In the genomic region with DNA sequence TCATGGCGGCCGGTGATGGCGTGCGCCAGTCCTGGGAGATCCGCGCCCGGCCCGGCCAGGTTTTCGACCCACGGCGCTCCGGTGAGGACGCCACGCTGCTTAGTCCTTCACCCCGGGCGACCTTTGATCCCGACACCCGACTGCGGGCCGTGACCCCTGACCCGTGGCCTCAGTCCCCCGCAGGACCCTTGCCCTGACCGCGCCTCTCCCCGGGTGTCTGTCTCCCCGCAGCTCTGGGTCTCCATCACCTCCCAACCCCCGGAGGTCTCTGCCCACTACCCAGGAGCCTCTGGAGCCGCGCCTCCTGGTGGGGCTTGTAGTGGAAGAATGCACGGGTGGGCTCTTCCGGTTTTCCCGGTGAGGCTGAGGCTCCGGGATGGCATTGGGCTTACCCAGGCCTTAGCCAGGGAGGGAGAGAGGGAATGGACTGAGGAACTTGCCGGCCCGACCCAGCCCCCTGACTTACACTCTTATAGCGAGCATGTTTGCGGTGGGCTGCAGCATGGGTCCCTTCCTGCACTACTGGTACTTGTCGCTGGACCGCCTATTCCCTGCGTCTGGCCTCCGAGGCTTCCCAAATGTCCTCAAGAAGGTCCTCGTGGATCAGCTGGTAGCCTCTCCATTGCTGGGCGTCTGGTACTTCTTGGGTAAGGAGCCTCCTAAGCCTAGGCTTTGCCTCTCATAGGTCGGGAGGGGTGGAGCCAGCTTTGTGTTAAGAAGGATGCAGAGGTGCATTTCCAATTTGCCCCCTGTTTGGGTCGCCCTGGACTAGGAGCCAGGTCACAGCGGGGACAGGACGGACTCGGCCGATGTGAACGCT, we compare ENCODE assay signal across 8 cellular contexts. TPM values are rescaled to one million over a fixed set of nuclear protein-coding genes. Genes with fewer than 3 reads are reported as not detected.
DNase-seq lines count a peak whose midpoint lies in the region; ATAC-seq and TF ChIP-seq lines count a peak whose summit lies in the region.

No MANE protein-coding gene starts in this region.

- H3K27me3 ChIP-seq in AG04450 (ENCODE audit: control insufficient read depth, insufficient read depth, low read length): no peaks in the 10 kb centered on the region
- no peaks in the 10 kb centered on the region for H3K27me3 ChIP-seq in right cardiac atrium (ENCODE audit: control insufficient read depth, insufficient read depth)

- H3K9me3 Mint-ChIP-seq in HFFc6: no peaks in the 10 kb centered on the region
- no peaks in the 10 kb centered on the region for H3K9me3 Mint-ChIP-seq in activated CD8-positive, alpha-beta T cell treated with anti-CD3 and anti-CD28 coated beads for 36 hours

- no peaks in the 10 kb centered on the region for H3K36me3 Mint-ChIP-seq in HFFc6 (ENCODE audit: low read depth)
- peaks cover 6% of the 10 kb centered on the region for H3K36me3 Mint-ChIP-seq in activated CD8-positive, alpha-beta T cell treated with anti-CD3 and anti-CD28 coated beads for 36 hours (ENCODE audit: low read depth)

- no peak for ATAC-seq in activated CD8-positive, alpha-beta T cell treated with anti-CD3 and anti-CD28 coated beads for 36 hours
- ATAC-seq in right cardiac atrium: peak; percentile 2 to 6

- peaks cover 18% of the 10 kb centered on the region for H3K4me1 Mint-ChIP-seq in HFFc6 (ENCODE audit: low read depth)
- peaks cover 20% of the 10 kb centered on the region for H3K4me1 Mint-ChIP-seq in activated CD8-positive, alpha-beta T cell treated with anti-CD3 and anti-CD28 coated beads for 36 hours (ENCODE audit: low read depth)

- H3K4me3 ChIP-seq in AG04450 (ENCODE audit: low read depth, low read length) (peak overlapping the region; percentile 84), right cardiac atrium (ENCODE audit: low read length) (peak overlapping the region; percentile 69)

- H3K27ac Mint-ChIP-seq in HFFc6: peak overlapping the region; percentile 97
- peak overlapping the region; percentile 88 for H3K27ac Mint-ChIP-seq in activated CD8-positive, alpha-beta T cell treated with anti-CD3 and anti-CD28 coated beads for 36 hours

- H3K27me3 Mint-ChIP-seq in HFFc6 (ENCODE audit: insufficient read depth): peaks cover 11% of the 10 kb centered on the region
- H3K27me3 Mint-ChIP-seq in activated CD8-positive, alpha-beta T cell treated with anti-CD3 and anti-CD28 coated beads for 36 hours: no peaks in the 10 kb centered on the region

- TF ChIP-seq CTCF in AG04450 (IDR thresholded peaks at IDR 0.05; ENCODE audit: low read depth, low read length) (no peak), HFFc6 (IDR thresholded peaks at IDR 0.05) (peak; percentile 43)
- no peak for TF ChIP-seq CTCF in activated CD8-positive, alpha-beta T cell treated with anti-CD3 and anti-CD28 coated beads for 36 hours (IDR thresholded peaks at IDR 0.05)

- H3K4me1 ChIP-seq in right cardiac atrium (ENCODE audit: control insufficient read depth, insufficient read depth, low read length): no peaks in the 10 kb centered on the region

- intact Hi-C loops in activated CD8-positive, alpha-beta T cell treated with anti-CD3 and anti-CD28 coated beads for 36 hours (cut with micrococcal nuclease): no loop called here
- intact Hi-C loops in right cardiac atrium (cut with DNase I): no loop called here

- no peaks in the 10 kb centered on the region; the same call in 1 of the 2 replicates for H3K9me3 ChIP-seq in AG04450 (ENCODE audit: control insufficient read depth, insufficient read depth, low read length)
- H3K9me3 ChIP-seq in right cardiac atrium (ENCODE audit: control insufficient read depth, low read length): no peaks in the 10 kb centered on the region

- CTCF ChIA-PET in AG04450 (lab: Charles Lee): interaction anchor here (0.7 to 4.1 kb wide), 4 partner anchors 11 to 86 kb away, joined by 3 to 99 read pairs (median 10); a partner anchor contains a TSS
- CTCF ChIA-PET in activated CD8-positive, alpha-beta T cell treated with anti-CD3 and anti-CD28 coated beads for 36 hours (lab: Charles Lee): interaction anchor here (0.6 to 5.3 kb wide), 14 partner anchors 10 to 149 kb away, joined by 3 to 52 read pairs (median 4); a partner anchor contains a TSS

- H3K4me3 Mint-ChIP-seq in HFFc6: peak overlapping the region; percentile 98
- H3K4me3 Mint-ChIP-seq in activated CD8-positive, alpha-beta T cell treated with anti-CD3 and anti-CD28 coated beads for 36 hours: peak overlapping the region; percentile 79

- WGBS in right cardiac atrium: 8% methylated on average over 50 of the region's 50 CpGs

- POLR2A ChIA-PET in AG04450 (lab: Yijun Ruan, JAX): interaction anchor here (0.6 to 4.5 kb wide), 11 partner anchors 11 to 516 kb away, joined by 3 to 30 read pairs (median 4); a partner anchor contains a TSS
- POLR2A ChIA-PET in activated CD8-positive, alpha-beta T cell treated with anti-CD3 and anti-CD28 coated beads for 36 hours (lab: Charles Lee): interaction anchor here (1.1 to 4.7 kb wide), 7 partner anchors 10 to 225 kb away, joined by 3 to 25 read pairs (median 4); a partner anchor contains a TSS

- DNase-seq in AG04450 (ENCODE audit: low read depth, low spot score) (no peak), HFFc6 (no peak), right cardiac atrium (no peak), COR-L47 (lab: John Stamatoyannopoulos, UW) (no peak), SIG-M5 treated with dmso at 0.1 percent for 504 hours (lab: John Stamatoyannopoulos, UW; ENCODE audit: unreplicated experiment) (no peak), NCI-H526 treated with DMSO at 0.1 percent for 48 hours (lab: John Stamatoyannopoulos, UW) (no peak)
- DNase-seq in activated CD8-positive, alpha-beta T cell treated with anti-CD3 and anti-CD28 coated beads for 36 hours: peak; percentile 18
- DNase-seq in stimulated activated CD8-positive, alpha-beta memory T cell treated with anti-CD3 and anti-CD28 coated beads, Interleukin-4, amount 100 ng/mL, for 48 hours: peak; percentile 35

- H3K27ac ChIP-seq in AG04450 (ENCODE audit: low read depth, low read length) (peak overlapping the region; percentile 31), right cardiac atrium (ENCODE audit: low read length) (peak overlapping the region; percentile 21)

RNA-seq across cellular contexts. Expression of a gene that starts 0.6 kb away (rescaled TPM):
- polyA plus RNA-seq in AG04450 (2011; rRNA removed) (8.2 and 13.4 TPM in 2 replicates), right cardiac atrium (19.5 TPM)
- polyA minus RNA-seq in AG04450 (2011; rRNA and poly(A)+ RNA removed): 7.7 and 12.0 TPM in 2 replicates
- total RNA-seq in HFFc6 (2021; fragmentation: NEBNext Ultra II Directional; extraction: Animal tissue kit (Norgen Biotek cat#: 25700)): 10 to 100 TPM in 5 of 6 experiments, 1 to 10 TPM in 1; 9.7 to 14.9 (median 13.1) TPM
- 1 to 10 TPM; 8.5 to 9.6 TPM for total RNA-seq in activated CD8-positive, alpha-beta T cell treated with anti-CD3 and anti-CD28 coated beads for 36 hours
- 10 to 100 TPM in 2 of 4 donors, 1 to 10 TPM in 2; 8.0 to 12.0 (median 10.0) TPM for total RNA-seq in right cardiac atrium

RNA-seq across cellular contexts. Expression of a gene that starts 10.2 kb away (rescaled TPM):
- polyA plus RNA-seq in AG04450 (2011; rRNA removed): 2.8 and 6.1 TPM in 2 replicates
- 14.0 and 25.7 TPM in 2 replicates for polyA minus RNA-seq in AG04450 (2011; rRNA and poly(A)+ RNA removed)
- 1 to 10 TPM; 6.1 to 9.0 (median 7.3) TPM for total RNA-seq in HFFc6 (2021; fragmentation: NEBNext Ultra II Directional; extraction: Animal tissue kit (Norgen Biotek cat#: 25700))
- 10 to 100 TPM in 1 of 2 experiments, 1 to 10 TPM in 1; 8.9 to 11.3 TPM for total RNA-seq in activated CD8-positive, alpha-beta T cell treated with anti-CD3 and anti-CD28 coated beads for 36 hours
- total RNA-seq in right cardiac atrium: 10 to 100 TPM; 23.1 to 41.5 (median 29.5) TPM
- 29.1 TPM for polyA plus RNA-seq in right cardiac atrium

RNA-seq across cellular contexts. Expression of a gene that starts 20.0 kb away (rescaled TPM):
- polyA plus RNA-seq in AG04450 (2011; rRNA removed) (6.9 and 8.1 TPM in 2 replicates), right cardiac atrium (10.1 TPM)
- 1.3 and 1.6 TPM in 2 replicates for polyA minus RNA-seq in AG04450 (2011; rRNA and poly(A)+ RNA removed)
- 1 to 10 TPM; 4.9 to 9.0 (median 6.0) TPM for total RNA-seq in HFFc6 (2021; fragmentation: NEBNext Ultra II Directional; extraction: Animal tissue kit (Norgen Biotek cat#: 25700))
- 10 to 100 TPM; 21.9 to 22.9 TPM for total RNA-seq in activated CD8-positive, alpha-beta T cell treated with anti-CD3 and anti-CD28 coated beads for 36 hours
- 10 to 100 TPM; 21.8 to 47.4 (median 35.9) TPM for total RNA-seq in right cardiac atrium

RNA-seq across cellular contexts. Expression of a gene that starts 32.6 kb away (rescaled TPM):
- polyA plus RNA-seq in AG04450 (2011; rRNA removed) (0.12 and 0.46 TPM in 2 replicates), right cardiac atrium (2.8 TPM)
- 0.46 and 0.52 TPM in 2 replicates for polyA minus RNA-seq in AG04450 (2011; rRNA and poly(A)+ RNA removed)
- total RNA-seq in HFFc6 (2021; fragmentation: NEBNext Ultra II Directional; extraction: Animal tissue kit (Norgen Biotek cat#: 25700)): under 1 TPM in 1 of 6 experiments, not detected in 5; 0.14 TPM
- total RNA-seq in activated CD8-positive, alpha-beta T cell treated with anti-CD3 and anti-CD28 coated beads for 36 hours: under 1 TPM in 1 of 2 experiments, not detected in 1; 0.38 TPM
- 1 to 10 TPM in 2 of 4 donors, under 1 TPM in 2; 0.47 to 1.6 (median 0.97) TPM for total RNA-seq in right cardiac atrium

RNA-seq across cellular contexts. Expression of a gene that starts 40.6 kb away (rescaled TPM):
- polyA plus RNA-seq in AG04450 (2011; rRNA removed): 19.7 and 23.3 TPM in 2 replicates
- polyA minus RNA-seq in AG04450 (2011; rRNA and poly(A)+ RNA removed): 11.5 and 12.1 TPM in 2 replicates
- 10 to 100 TPM; 51.9 to 66.1 (median 56.0) TPM for total RNA-seq in HFFc6 (2021; fragmentation: NEBNext Ultra II Directional; extraction: Animal tissue kit (Norgen Biotek cat#: 25700))
- 10 to 100 TPM; 15.0 to 15.8 TPM for total RNA-seq in activated CD8-positive, alpha-beta T cell treated with anti-CD3 and anti-CD28 coated beads for 36 hours
- total RNA-seq in right cardiac atrium: 10 to 100 TPM; 21.3 to 30.1 (median 26.4) TPM
- polyA plus RNA-seq in right cardiac atrium: 7.1 TPM

Comparison
In these comparisons a context has a peak if more than half of its experiments do, and no peak if none do; other contexts are left out.
1. DNase-seq: peak in activated CD8-positive, alpha-beta T cell treated with anti-CD3 and anti-CD28 coated beads for 36 hours (single experiment) and stimulated activated CD8-positive, alpha-beta memory T cell treated with anti-CD3 and anti-CD28 coated beads, Interleukin-4, amount 100 ng/mL, for 48 hours (single experiment); none in AG04450 (single experiment), HFFc6 (single experiment), right cardiac atrium (0 of 3), COR-L47 (single experiment), SIG-M5 treated with dmso at 0.1 percent for 504 hours (single experiment) and NCI-H526 treated with DMSO at 0.1 percent for 48 hours (single experiment).